11 cellular contexts compared by ENCODE assay signal in the genomic region with DNA sequence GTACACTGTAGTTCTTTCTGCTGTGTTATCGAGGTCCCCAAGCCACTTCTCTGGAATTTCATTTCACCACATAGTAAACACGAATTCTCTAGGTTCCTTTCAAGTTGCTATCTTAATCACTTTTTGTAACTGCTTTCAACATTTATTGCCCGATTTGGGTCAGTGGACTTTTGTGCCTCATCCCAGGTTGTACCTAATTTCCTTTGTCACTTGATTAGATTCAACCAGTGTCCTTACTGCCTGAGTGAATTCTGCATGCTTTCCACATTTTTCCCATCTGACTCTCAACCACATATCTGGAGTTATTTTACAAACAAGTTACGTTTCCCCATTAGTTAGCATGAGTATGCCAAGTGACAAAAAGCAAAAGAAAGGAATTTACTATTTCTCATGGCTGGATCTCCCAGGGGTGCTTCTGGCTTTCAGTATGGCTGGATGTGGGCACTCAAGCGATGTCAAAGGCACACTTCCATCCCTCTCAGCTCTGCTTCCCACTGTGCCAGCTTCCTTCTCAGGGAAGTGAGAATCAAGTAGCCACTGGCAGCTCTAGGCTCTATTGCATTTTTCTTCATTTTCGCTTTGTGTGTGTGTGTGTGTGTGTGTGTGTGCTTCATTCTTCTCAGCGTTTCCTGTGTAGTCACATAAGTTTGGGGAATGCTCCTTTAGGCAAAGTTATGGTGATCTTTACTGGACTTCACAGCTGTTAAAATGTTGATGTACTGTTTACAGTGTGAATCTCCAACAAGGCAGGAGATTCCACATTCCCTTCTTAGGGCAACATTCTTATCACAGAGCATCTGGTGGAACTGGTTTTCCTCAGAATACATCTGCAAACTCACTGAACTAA.
DNase-seq lines count a peak whose midpoint lies in the region; ATAC-seq, FAIRE-seq and TF ChIP-seq lines count a peak whose summit lies in the region.
"Had no signal": no experiment of that assay in that cellular context is flagged by ENCODE, and none has a peak within 500 bp of the region (broad histone marks: within the 10 kb centered on the region; RNA-seq: fewer than 3 reads in every experiment).

No MANE protein-coding gene starts in this region.

- peak overlapping the region; percentile 20 for H3K4me3 ChIP-seq in HUES48 (ENCODE audit: low read depth, low read length)
- H3K4me3 ChIP-seq in breast epithelium: no peak overlapping the region
- H3K4me3 ChIP-seq in HepG2 (replicated peaks in 1 of 3; ENCODE audit: insufficient read depth in 1 of 3, low read depth in 2 of 3, low read length in 3 of 3): no peak overlapping the region
- no peak overlapping the region for H3K4me3 ChIP-seq in dorsolateral prefrontal cortex
- H3K4me3 ChIP-seq in ovary: no peak overlapping the region

- POLR2A ChIA-PET in HepG2 (lab: Yijun Ruan, JAX): interaction anchor here (0.9 to 2.2 kb wide), 3 partner anchors 9 to 78 kb away, joined by 3 to 12 read pairs (median 4); no protein-coding TSS in a partner anchor

- CTCF ChIA-PET in HepG2 (lab: Yijun Ruan, JAX; ENCODE audit: low intra/inter-chr PET ratio, low total read pairs): no interaction called here

- H2AFZ ChIP-seq in HepG2 (ENCODE audit: low read length): no peak overlapping the region

- intact Hi-C loops in breast epithelium (cut with DNase I; ENCODE audit: low total_unique reads): no loop called here
- intact Hi-C loops in HepG2 (cut with micrococcal nuclease; ENCODE audit: unreplicated experiment): no loop called here
- intact Hi-C loops in dorsolateral prefrontal cortex (cut with DNase I): no loop called here
- intact Hi-C loops in ovary (cut with DNase I): no loop called here

- H3K9ac ChIP-seq in HUES48 (ENCODE audit: low read depth, low read length) (no peak overlapping the region), HepG2 (ENCODE audit: insufficient read depth, low read depth, low read length) (no peak overlapping the region)

- TF ChIP-seq EP300 in HepG2 (IDR thresholded peaks at IDR 0.05; ENCODE audit: low read depth in 2 of 2, low read length in 2 of 2) (peak; percentile 55 to 82; a peak in 3 of 4 replicates), HepG2 (CRISPR knock-in tag; IDR thresholded peaks at IDR 0.05; ENCODE audit: borderline replicate concordance) (no peak), ovary (IDR thresholded peaks at IDR 0.05) (no peak)

- DNase-seq in AG08396 (ENCODE audit: low spot score): peak; percentile 66
- DNase-seq in breast epithelium (ENCODE audit: low spot score in 2 of 2): no peak
- DNase-seq in HepG2 (ENCODE audit: low spot score): peak; percentile 87
- DNase-seq in NCI-H524 treated with DMSO at 0.1 percent for 48 hours (lab: John Stamatoyannopoulos, UW): no peak
- no peak for DNase-seq in dorsolateral prefrontal cortex
- no peak for DNase-seq in ovary
- DNase-seq: activated T-cell treated with anti-CD3 and anti-CD28 coated beads, Interleukin-2, amount 50 U/mL, for 4 hours; DMS 273 treated with DMSO at 0.1 percent for 48 hours; SW 1271 had no signal

- H3K4me2 ChIP-seq in HepG2 (ENCODE audit: low read depth, low read length): peak overlapping the region; percentile 43

- H3K36me3 ChIP-seq in HUES48 (ENCODE audit: control insufficient read depth, insufficient read depth, low read length) (peaks cover 10% of the 10 kb centered on the region), breast epithelium (no peaks in the 10 kb centered on the region), HepG2 (replicated peaks in 1 of 2; ENCODE audit: control insufficient read depth in 1 of 2, insufficient read depth in 2 of 2, low read length in 2 of 2) (peaks cover 0 to 1% of the 10 kb centered on the region in 2 experiments; a peak in 1 of 5 replicates), ovary (no peaks in the 10 kb centered on the region)

- peaks cover 81% of the 10 kb centered on the region for H3K79me2 ChIP-seq in HepG2 (ENCODE audit: insufficient read depth, low read length)

- no peaks in the 10 kb centered on the region for H3K9me3 ChIP-seq in HUES48 (ENCODE audit: control insufficient read depth, insufficient read depth, low read length)
- H3K9me3 ChIP-seq in breast epithelium: no peaks in the 10 kb centered on the region
- H3K9me3 ChIP-seq in HepG2 (ENCODE audit: low read length): no peaks in the 10 kb centered on the region
- H3K9me3 ChIP-seq in ovary: no peaks in the 10 kb centered on the region

- FAIRE-seq in HepG2 (lab: Jason Lieb, UNC): peak; percentile 75

- ATAC-seq in HepG2: peak; percentile 35
- no peak for ATAC-seq in HG02642 (IDR thresholded peaks at IDR 0.05; ENCODE audit: poor library complexity, unreplicated experiment)
- ATAC-seq: activated T-cell treated with anti-CD3 and anti-CD28 coated beads, Interleukin-2, amount 50 U/mL, for 4 hours had no signal

- TF ChIP-seq POLR2A in breast epithelium (IDR thresholded peaks at IDR 0.05): no peak
- TF ChIP-seq POLR2A in HepG2 (IDR thresholded peaks at IDR 0.05; ENCODE audit: insufficient read depth in 1 of 2, low read depth in 2 of 2, low read length in 2 of 2): no peak
- no peak for TF ChIP-seq POLR2A in ovary (IDR thresholded peaks at IDR 0.05)

- no peak for TF ChIP-seq RAD21 in HepG2 (CRISPR knock-in tag; IDR thresholded peaks at IDR 0.05)

- in situ Hi-C loops in HepG2 (cut with HindIII; ENCODE audit: extremely low pct_ligation_motif_present, low pct_unique_long_range_greater_than_20kb): no loop called here

- TF ChIP-seq CTCF in breast epithelium (IDR thresholded peaks at IDR 0.05): no peak
- no peak for TF ChIP-seq CTCF in HepG2 (CRISPR knock-in tag; IDR thresholded peaks at IDR 0.05)
- TF ChIP-seq CTCF in dorsolateral prefrontal cortex (IDR thresholded peaks at IDR 0.05 in 54 of 56, conservative IDR thresholded peaks at IDR 0.05 in 2 of 56; ENCODE audit: low read depth in 1 of 56, partially characterized antibody in 56 of 56): no peak
- no peak for TF ChIP-seq CTCF in ovary (IDR thresholded peaks at IDR 0.05)

- WGBS in HepG2 (ENCODE audit: low lambda C conversion rate): 36% methylated on average over 7 of the region's 7 CpGs
- 25 to 39% (median 30%) methylated on average over 7 of the region's 7 CpGs for WGBS in ovary, 3 donors

- H3K4me1 ChIP-seq in HUES48 (ENCODE audit: control insufficient read depth, insufficient read depth, low read length) (peaks cover 66% of the 10 kb centered on the region), breast epithelium (peaks cover 0 to 11% of the 10 kb centered on the region in 2 donors), HepG2 (ENCODE audit: insufficient read depth, low read length) (peaks cover 100% of the 10 kb centered on the region), ovary (ENCODE audit: insufficient read depth) (peaks cover 9% of the 10 kb centered on the region)

- no peaks in the 10 kb centered on the region for H4K20me1 ChIP-seq in HepG2 (ENCODE audit: insufficient read depth, low read length)

- peaks cover 19% of the 10 kb centered on the region for H3K27me3 ChIP-seq in HUES48 (ENCODE audit: control insufficient read depth, insufficient read depth, low read length)
- no peaks in the 10 kb centered on the region for H3K27me3 ChIP-seq in breast epithelium
- H3K27me3 ChIP-seq in HepG2 (ENCODE audit: control insufficient read depth in 1 of 2, insufficient read depth in 2 of 2, low read length in 2 of 2): no peaks in the 10 kb centered on the region
- no peaks in the 10 kb centered on the region for H3K27me3 ChIP-seq in dorsolateral prefrontal cortex
- no peaks in the 10 kb centered on the region for H3K27me3 ChIP-seq in ovary

- no TSS peak for BruUV-seq in HepG2 (replicated peaks; lab: Mats Ljungman, UMichigan)

- peak overlapping the region; percentile 79 for H3K27ac ChIP-seq in HUES48 (ENCODE audit: low read depth, low read length)
- H3K27ac ChIP-seq in breast epithelium: peak overlapping the region; percentile 31 to 57
- peak overlapping the region; percentile 32 for H3K27ac ChIP-seq in HepG2 (ENCODE audit: extremely low read length, insufficient read depth, low read length)
- peak overlapping the region in 22 of 59 donors; percentile 1 to 73 (median 38) for H3K27ac ChIP-seq in dorsolateral prefrontal cortex
- no peak overlapping the region for H3K27ac ChIP-seq in ovary

TF ChIP-seq in HepG2, 621 proteins besides CTCF, POLR2A, EP300 and RAD21 (continues in another document):
- TF ChIP-seq NR2F2 (IDR thresholded peaks at IDR 0.05; ENCODE audit: borderline replicate concordance, low read depth): peak; percentile 67
- TF ChIP-seq NCOA1 (CRISPR knock-in tag; IDR thresholded peaks at IDR 0.05): no peak
- no peak for TF ChIP-seq POGZ (CRISPR knock-in tag; IDR thresholded peaks at IDR 0.05)
- no peak for TF ChIP-seq ZNF234 (CRISPR knock-in tag; conservative IDR thresholded peaks at IDR 0.05)
- TF ChIP-seq CHD4 (IDR thresholded peaks at IDR 0.05; ENCODE audit: borderline replicate concordance, low read length): no peak
- TF ChIP-seq ATF1 (CRISPR knock-in tag; IDR thresholded peaks at IDR 0.05): no peak
- no peak for TF ChIP-seq ATM (IDR thresholded peaks at IDR 0.05; ENCODE audit: borderline replicate concordance)
- TF ChIP-seq CEBPG (CRISPR knock-in tag; IDR thresholded peaks at IDR 0.05): peak; percentile 30; the same call in 1 of the 2 replicates
- no peak for TF ChIP-seq SOX6 (IDR thresholded peaks at IDR 0.05)
- TF ChIP-seq SOX6 (CRISPR knock-in tag; IDR thresholded peaks at IDR 0.05): peak; percentile 71
- TF ChIP-seq TARDBP (CRISPR knock-in tag; IDR thresholded peaks at IDR 0.05): no peak
- TF ChIP-seq TBX2 (CRISPR knock-in tag; IDR thresholded peaks at IDR 0.05; ENCODE audit: borderline replicate concordance): peak; percentile 31; the same call in 1 of the 2 replicates
- TF ChIP-seq, protein P1, sequence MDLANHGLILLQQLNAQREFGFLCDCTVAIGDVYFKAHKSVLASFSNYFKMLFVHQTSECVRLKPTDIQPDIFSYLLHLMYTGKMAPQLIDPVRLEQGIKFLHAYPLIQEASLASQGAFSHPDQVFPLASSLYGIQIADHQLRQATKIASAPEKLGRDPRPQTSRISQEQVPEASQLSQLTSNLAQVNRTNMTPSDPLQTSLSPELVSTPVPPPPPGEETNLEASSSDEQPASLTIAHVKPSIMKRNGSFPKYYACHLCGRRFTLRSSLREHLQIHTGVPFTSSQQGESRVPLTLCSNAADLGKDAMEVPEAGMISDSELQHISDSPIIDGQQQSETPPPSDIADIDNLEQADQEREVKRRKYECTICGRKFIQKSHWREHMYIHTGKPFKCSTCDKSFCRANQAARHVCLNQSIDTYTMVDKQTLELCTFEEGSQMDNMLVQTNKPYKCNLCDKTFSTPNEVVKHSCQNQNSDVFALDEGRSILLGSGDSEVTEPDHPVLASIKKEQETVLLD (CRISPR knock-in tag; IDR thresholded peaks at IDR 0.05; ENCODE audit: low read depth): no peak

Comparison
In these comparisons a context has a peak if more than half of its experiments do, and no peak if none do; other contexts are left out.
1. DNase-seq: peak in AG08396 (single experiment) and HepG2 (single experiment); none in breast epithelium (0 of 2), NCI-H524 treated with DMSO at 0.1 percent for 48 hours (single experiment), dorsolateral prefrontal cortex (0 of 10) and ovary (0 of 5).
2. H3K27ac ChIP-seq: peak in HUES48 (single experiment), breast epithelium (2 of 2) and HepG2 (single experiment); none in ovary (0 of 2).